In the genomic region with DNA sequence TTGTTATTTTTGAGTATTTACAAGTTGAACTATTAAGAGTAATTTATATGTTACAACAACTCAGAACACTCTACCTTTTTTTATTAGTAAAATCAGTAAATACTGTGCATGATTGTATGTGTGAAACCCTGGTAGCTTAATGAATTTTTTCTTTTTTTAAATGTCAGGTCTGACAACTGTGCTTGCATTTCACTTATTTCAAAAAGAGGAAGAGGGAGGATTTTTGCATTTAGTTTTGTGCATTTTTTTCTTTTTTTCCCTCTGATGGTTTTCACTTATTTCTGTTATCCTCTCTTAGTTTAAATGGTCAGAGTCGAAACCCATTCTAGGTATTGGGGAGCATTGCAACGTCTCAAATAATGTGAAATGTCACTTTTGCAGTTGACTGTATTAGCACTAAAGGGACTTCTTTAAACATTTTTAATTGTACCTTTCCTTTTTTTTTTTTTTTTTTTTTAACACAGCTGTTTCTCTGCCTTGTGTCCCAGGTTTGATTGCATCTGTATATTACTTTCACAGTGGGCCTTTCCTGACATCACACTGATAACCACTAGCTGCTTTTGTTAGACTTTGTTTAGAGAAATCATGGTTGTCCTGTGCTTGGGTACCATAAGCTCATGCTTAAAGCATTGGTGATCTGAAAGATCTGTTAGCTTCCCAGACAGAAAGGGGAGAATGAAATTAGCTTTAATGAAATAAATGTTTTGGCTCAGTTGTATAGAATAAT, we compare ENCODE assay signal across 23 cellular contexts. TPM values are rescaled to one million over a fixed set of nuclear protein-coding genes. Genes with fewer than 3 reads are reported as not detected.
A peak's percentile ranks its signal among the peaks of the same experiment; 100 is the strongest.
DNase-seq lines count a peak whose midpoint lies in the region; ATAC-seq and TF ChIP-seq lines count a peak whose summit lies in the region.
"Had no signal": no experiment of that assay in that cellular context is flagged by ENCODE, and none has a peak within 500 bp of the region (broad histone marks: within the 10 kb centered on the region; RNA-seq: fewer than 3 reads in every experiment).

No MANE protein-coding gene starts in this region.

- no peak overlapping the region for H3K4me3 ChIP-seq in DND-41 (ENCODE audit: low read depth in 1 of 2, low read length in 2 of 2)
- H3K4me3 ChIP-seq: ascending aorta, esophagus muscularis mucosa, left lung, right atrium auricular region, testis had no signal

- no peaks in the 10 kb centered on the region for H3K9me3 ChIP-seq in DND-41 (ENCODE audit: insufficient read depth, low read length, severe bottlenecking)
- H3K9me3 ChIP-seq: ascending aorta, esophagus muscularis mucosa, left lung, right atrium auricular region, testis had no signal

- H3K4me3 Mint-ChIP-seq in naive thymus-derived CD8-positive, alpha-beta T cell, result no peak overlapping the region
- no peak overlapping the region for H3K4me3 Mint-ChIP-seq in progenitor cell of endocrine pancreas (ENCODE audit: low read depth)
- H3K4me3 Mint-ChIP-seq: activated naive CD4-positive, alpha-beta T cell treated with anti-CD3 and anti-CD28 coated beads, Interleukin-2, amount 50 U/mL, for 24 hours had no signal

- H3K79me2 ChIP-seq in DND-41 (ENCODE audit: insufficient read depth, low read length), result peaks cover 98% of the 10 kb centered on the region

- no peak overlapping the region for H3K9ac ChIP-seq in DND-41 (ENCODE audit: low read depth, low read length)

- no peak overlapping the region for H3K4me2 ChIP-seq in DND-41 (ENCODE audit: insufficient read depth, low read length)

- H3K36me3 Mint-ChIP-seq in naive thymus-derived CD8-positive, alpha-beta T cell, result peaks cover 0 to 9% (median 3%) of the 10 kb centered on the region in 3 donors
- H3K36me3 Mint-ChIP-seq in progenitor cell of endocrine pancreas (ENCODE audit: insufficient read depth), result peaks cover 6% of the 10 kb centered on the region

- peak overlapping the region; percentile 30; the same call in 1 of the 2 replicates for H3K27ac ChIP-seq in DND-41 (ENCODE audit: low read length)
- H3K27ac ChIP-seq: ascending aorta, esophagus muscularis mucosa, left lung, right atrium auricular region, testis had no signal

- no peaks in the 10 kb centered on the region for H3K27me3 ChIP-seq in DND-41 (ENCODE audit: insufficient read depth, low read length, poor library complexity)
- H3K27me3 ChIP-seq: ascending aorta, esophagus muscularis mucosa, left lung, right atrium auricular region, testis had no signal

- H4K20me1 ChIP-seq in DND-41 (ENCODE audit: insufficient read depth, low read length), result peaks cover 36% of the 10 kb centered on the region

- H3K27ac Mint-ChIP-seq in naive thymus-derived CD8-positive, alpha-beta T cell, result peak overlapping the region in 6 of 10 donors; percentile 34 to 68 (median 66)
- H3K27ac Mint-ChIP-seq in progenitor cell of endocrine pancreas, result no peak overlapping the region
- H3K27ac Mint-ChIP-seq: activated naive CD4-positive, alpha-beta T cell treated with anti-CD3 and anti-CD28 coated beads, Interleukin-2, amount 50 U/mL, for 24 hours had no signal

- peaks cover 24% of the 10 kb centered on the region for H3K4me1 ChIP-seq in DND-41 (ENCODE audit: insufficient read depth, low read length)
- H3K4me1 ChIP-seq: ascending aorta, right atrium auricular region, testis had no signal

- TF ChIP-seq CTCF in DND-41 (IDR thresholded peaks at IDR 0.05; ENCODE audit: borderline replicate concordance, extremely low read depth, low read length, poor library complexity, severe bottlenecking) (no peak), progenitor cell of endocrine pancreas (IDR thresholded peaks at IDR 0.05; ENCODE audit: unreplicated experiment) (no peak)

- H3K9me3 Mint-ChIP-seq in naive thymus-derived CD8-positive, alpha-beta T cell, result no peaks in the 10 kb centered on the region
- no peaks in the 10 kb centered on the region for H3K9me3 Mint-ChIP-seq in progenitor cell of endocrine pancreas (ENCODE audit: low read depth)
- H3K9me3 Mint-ChIP-seq: activated naive CD4-positive, alpha-beta T cell treated with anti-CD3 and anti-CD28 coated beads, Interleukin-2, amount 50 U/mL, for 24 hours had no signal

- POLR2A ChIA-PET in naive thymus-derived CD8-positive, alpha-beta T cell (lab: Charles Lee), result interaction anchor here (0.7 kb wide), 1 partner anchor 14 kb away, joined by 9 read pairs; no protein-coding TSS in a partner anchor

- no peak for ATAC-seq in DND-41 (ENCODE audit: insufficient read depth, low read depth)
- ATAC-seq in SK-N-SH treated with all-trans-retinoic acid at 6 μM for 48 hours, result peak; percentile 47; the same call in 2 of the 3 replicates
- ATAC-seq in naive thymus-derived CD8-positive, alpha-beta T cell, result no peak
- ATAC-seq: left lung had no signal

- DNase-seq in DND-41, result no peak
- peak; percentile 19 for DNase-seq in KG1 (lab: John Stamatoyannopoulos, UW)
- DNase-seq in naive thymus-derived CD8-positive, alpha-beta T cell, result no peak
- DNase-seq in SW 1271 (lab: John Stamatoyannopoulos, UW), result no peak
- DNase-seq in NCI-H2227 (lab: John Stamatoyannopoulos, UW; ENCODE audit: unreplicated experiment), result no peak
- DNase-seq in progenitor cell of endocrine pancreas (ENCODE audit: low spot score, unreplicated experiment), result no peak
- DNase-seq: activated CD4-positive, CD25-positive, alpha-beta regulatory T cell treated with anti-CD3 and anti-CD28 coated beads, Interleukin-2, amount 50 U/mL, for 72 hours; cerebellar nuclear complex; DMS79 treated with DMSO at 0.1 percent for 48 hours; effector memory CD4-positive, alpha-beta T cell; GOT3; left lung; NCI-H1048; NCI-H2081 treated with DMSO at 0.1 percent for 48 hours; NCI-H510A; SHP77; stimulated activated CD4-positive, alpha-beta T cell treated with anti-CD3 and anti-CD28 coated beads, Interleukin-12 subunit alpha, Interleukin-12 subunit beta, amount 100 ng/mL, for 4 hours; testis had no signal

- no peak overlapping the region for H2AFZ ChIP-seq in DND-41 (ENCODE audit: low read depth, low read length)

- H3K4me1 Mint-ChIP-seq in naive thymus-derived CD8-positive, alpha-beta T cell, result peaks cover 14 to 48% (median 34%) of the 10 kb centered on the region in 4 donors
- H3K4me1 Mint-ChIP-seq in progenitor cell of endocrine pancreas (ENCODE audit: low read depth), result peaks cover 13% of the 10 kb centered on the region

- H3K36me3 ChIP-seq in DND-41 (ENCODE audit: insufficient read depth, low read length), result peaks cover 35% of the 10 kb centered on the region
- H3K36me3 ChIP-seq: ascending aorta, esophagus muscularis mucosa, left lung, right atrium auricular region had no signal

- H3K27me3 Mint-ChIP-seq in naive thymus-derived CD8-positive, alpha-beta T cell, result no peaks in the 10 kb centered on the region
- no peaks in the 10 kb centered on the region for H3K27me3 Mint-ChIP-seq in progenitor cell of endocrine pancreas
- H3K27me3 Mint-ChIP-seq: activated naive CD4-positive, alpha-beta T cell treated with anti-CD3 and anti-CD28 coated beads, Interleukin-2, amount 50 U/mL, for 24 hours had no signal

TF ChIP-seq in SK-N-SH treated with all-trans-retinoic acid at 6 μM for 48 hours, 23 proteins besides CTCF, POLR2A, EP300 and RAD21:
- TF ChIP-seq RARB (CRISPR knock-in tag; IDR thresholded peaks at IDR 0.05), result no peak
TF ChIP-seq in SK-N-SH treated with all-trans-retinoic acid at 6 μM for 48 hours: peak in this region for 0.

RNA-seq across cellular contexts. Expression of a gene that starts 28.5 kb away (rescaled TPM):
- total RNA-seq in naive thymus-derived CD8-positive, alpha-beta T cell, result 10 to 100 TPM; 14.6 to 16.0 TPM
- 1 to 10 TPM; 1.6 to 2.0 (median 1.8) TPM for polyA plus RNA-seq in naive thymus-derived CD8-positive, alpha-beta T cell
- 46.5 and 47.4 TPM in 2 replicates for total RNA-seq in progenitor cell of endocrine pancreas
